Comparison of ENCODE assay signal across 7 cellular contexts in the genomic region with DNA sequence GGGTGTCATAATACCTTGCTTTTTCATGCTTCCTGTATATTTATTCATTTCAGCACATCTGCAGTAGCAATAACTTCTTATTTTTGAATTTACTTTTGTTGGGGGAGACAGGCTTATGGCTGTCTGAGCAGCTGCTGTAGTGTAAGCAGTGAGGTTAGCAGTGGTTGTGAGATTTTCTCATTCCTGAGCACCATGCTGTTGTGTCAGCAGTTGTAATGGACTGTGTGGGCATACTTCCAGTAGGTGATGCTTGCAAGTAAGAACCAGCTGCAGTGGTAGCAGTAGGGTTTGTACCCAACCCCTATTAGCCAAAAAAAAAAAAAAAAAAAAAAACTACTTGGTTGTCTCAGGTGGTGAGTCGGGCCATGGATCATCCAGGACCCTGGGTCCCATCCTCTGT.
"Had no signal": no experiment of that assay in that cellular context is flagged by ENCODE, and none has a peak within 500 bp of the region (broad histone marks: within the 10 kb centered on the region; RNA-seq: fewer than 3 reads in every experiment).

No MANE protein-coding gene starts in this region.

- FAIRE-seq: HepG2, HTR-8/SVneo, K562 had no signal

- DNase-seq: IMR-90, KBM-7, KG1 had no signal

- ATAC-seq: HepG2, K562 had no signal

- H3K27ac ChIP-seq: HL-60 had no signal

- H3K4me3 ChIP-seq: K562 had no signal
